In genomic region chr15:79837846-79838245, GRCh38 we compare ENCODE assay signal across 29 cellular contexts.
"Had no signal": no experiment of that assay in that cellular context is flagged by ENCODE, and none has a peak within 500 bp of the region (broad histone marks: within the 10 kb centered on the region; RNA-seq: fewer than 3 reads in every experiment).

No MANE protein-coding gene starts in this region.

- H3K27ac ChIP-seq: left lung, lower lobe of right lung, pancreas, psoas muscle, right atrium auricular region, right lobe of liver, testis, thyroid gland, transverse colon, upper lobe of left lung, vagina had no signal

- H3K4me3 Mint-ChIP-seq: immature natural killer cell; mesothelial cell of epicardium; naive B cell; natural killer cell; nephron progenitor cell; stimulated activated memory B cell treated with anti-CD40 and anti-IgM and Interleukin-4, amounts not matched to agents 10 μg/mL and 1 μg/mL and 100 μg/mL, for 72 hours; stimulated activated naive CD8-positive, alpha-beta T cell treated with anti-CD3 and anti-CD28 coated beads, Interleukin-15, amount 100 ng/mL, for 72 hours had no signal

- H3K9me3 Mint-ChIP-seq: immature natural killer cell; mesothelial cell of epicardium; naive B cell; natural killer cell; nephron progenitor cell; stimulated activated memory B cell treated with anti-CD40 and anti-IgM and Interleukin-4, amounts not matched to agents 10 μg/mL and 1 μg/mL and 100 μg/mL, for 72 hours; stimulated activated naive CD8-positive, alpha-beta T cell treated with anti-CD3 and anti-CD28 coated beads, Interleukin-15, amount 100 ng/mL, for 72 hours had no signal

- H3K36me3 Mint-ChIP-seq: natural killer cell had no signal

- DNase-seq: hypothalamus; immature natural killer cell; kidney; left colon; left lung; lower lobe of right lung; mammary epithelial cell; mesendoderm; naive B cell; natural killer cell; nephron progenitor cell; nucleus accumbens; pancreas; psoas muscle; right lobe of liver; stimulated activated CD4-positive, alpha-beta T cell treated with anti-CD3 and anti-CD28 coated beads, Interleukin-1b, Interleukin-23, amount 100 ng/mL, for 48 hours; stimulated activated CD4-positive, alpha-beta T cell treated with anti-CD3 and anti-CD28 coated beads, Interleukin-2, amount 100 ng/mL, for 48 hours; stimulated activated CD4-positive, alpha-beta T cell treated with anti-CD3 and anti-CD28 coated beads, Interleukin-4, amount 100 ng/mL, for 4 hours; stimulated activated CD8-positive, alpha-beta memory T cell treated with anti-CD3 and anti-CD28 coated beads, Interleukin-4, amount 100 ng/mL, for 48 hours; stimulated activated naive CD4-positive, alpha-beta T cell treated with Interleukin-2 at 50 U/mL for 16 hours; stimulated activated naive CD8-positive, alpha-beta T cell treated with anti-CD3 and anti-CD28 coated beads, Interleukin-15, amount 100 ng/mL, for 72 hours; testis; thyroid gland; transverse colon; upper lobe of left lung had no signal

- H3K27me3 Mint-ChIP-seq: naive B cell; stimulated activated memory B cell treated with anti-CD40 and anti-IgM and Interleukin-4, amounts not matched to agents 10 μg/mL and 1 μg/mL and 100 μg/mL, for 72 hours; stimulated activated naive CD8-positive, alpha-beta T cell treated with anti-CD3 and anti-CD28 coated beads, Interleukin-15, amount 100 ng/mL, for 72 hours had no signal

- H3K4me1 Mint-ChIP-seq: mesothelial cell of epicardium; stimulated activated memory B cell treated with anti-CD40 and anti-IgM and Interleukin-4, amounts not matched to agents 10 μg/mL and 1 μg/mL and 100 μg/mL, for 72 hours had no signal

- H3K27ac Mint-ChIP-seq: immature natural killer cell; mesothelial cell of epicardium; natural killer cell; nephron progenitor cell; stimulated activated memory B cell treated with anti-CD40 and anti-IgM and Interleukin-4, amounts not matched to agents 10 μg/mL and 1 μg/mL and 100 μg/mL, for 72 hours had no signal
